27 cellular contexts compared by ENCODE assay signal in the genomic region with DNA sequence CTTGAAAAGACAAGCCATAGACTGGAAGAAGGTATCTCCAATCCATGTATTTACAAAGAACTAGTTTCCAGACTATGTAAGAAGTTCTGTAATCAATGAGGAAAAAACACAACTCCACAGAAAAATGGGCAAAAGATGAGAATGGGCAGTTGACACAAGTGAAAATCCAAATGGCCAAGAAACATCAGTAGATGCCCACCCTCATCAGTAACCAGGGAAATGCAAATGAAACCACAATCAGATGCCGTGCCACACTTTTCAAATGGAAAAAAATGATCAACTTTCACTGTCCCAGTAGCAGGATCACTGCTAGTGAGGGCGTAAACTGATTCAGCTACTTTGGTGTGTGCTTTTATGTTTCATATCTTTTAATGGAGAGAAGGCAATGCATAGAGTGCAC. TPM values are rescaled to one million over a fixed set of nuclear protein-coding genes. Genes with fewer than 3 reads are reported as not detected.
DNase-seq lines count a peak whose midpoint lies in the region; ATAC-seq, FAIRE-seq and TF ChIP-seq lines count a peak whose summit lies in the region.
"Had no signal": no experiment of that assay in that cellular context is flagged by ENCODE, and none has a peak within 500 bp of the region (broad histone marks: within the 10 kb centered on the region; RNA-seq: fewer than 3 reads in every experiment).

No MANE protein-coding gene starts in this region.

- POLR2A ChIA-PET in A549 (lab: Yijun Ruan, JAX): no interaction called here
- POLR2A ChIA-PET in IMR-90 (lab: Charles Lee; ENCODE audit: unreplicated experiment): no interaction called here

- TF ChIP-seq RAD21 in A549 (conservative IDR thresholded peaks at IDR 0.05 in 1 of 2, IDR thresholded peaks at IDR 0.05 in 1 of 2) (no peak), IMR-90 (IDR thresholded peaks at IDR 0.05; ENCODE audit: low read length) (no peak)

- H3K4ac ChIP-seq in IMR-90 (ENCODE audit: low read depth, low read length): no peak overlapping the region

- no peak overlapping the region for H3K23ac ChIP-seq in IMR-90 (ENCODE audit: low read depth, low read length)

- no peak overlapping the region for H2BK120ac ChIP-seq in IMR-90 (ENCODE audit: low read depth, low read length)

- H3K79me2 ChIP-seq in osteoblast (ENCODE audit: insufficient read depth, low read length): no peaks in the 10 kb centered on the region

- H2AK5ac ChIP-seq in IMR-90 (ENCODE audit: low read depth, low read length): no peak overlapping the region

- H4K5ac ChIP-seq in IMR-90 (ENCODE audit: low read depth, low read length): no peak overlapping the region

- H3K18ac ChIP-seq in IMR-90 (ENCODE audit: low read depth, low read length): no peak overlapping the region

- no peaks in the 10 kb centered on the region for H3K36me3 ChIP-seq in IMR-90 (ENCODE audit: control insufficient read depth, insufficient read depth, low read length)
- no peaks in the 10 kb centered on the region for H3K36me3 ChIP-seq in osteoblast (ENCODE audit: insufficient read depth, low read length)
- H3K36me3 ChIP-seq: BE2C, BLaER1 had no signal

- H2BK15ac ChIP-seq in IMR-90 (ENCODE audit: low read depth, low read length): no peak overlapping the region

- no peak for TF ChIP-seq CTCF in A549 (IDR thresholded peaks at IDR 0.05)
- no peak for TF ChIP-seq CTCF in IMR-90 (conservative IDR thresholded peaks at IDR 0.05; ENCODE audit: low read depth, low read length)
- no peak for TF ChIP-seq CTCF in osteoblast (IDR thresholded peaks at IDR 0.05; ENCODE audit: extremely low read depth, low read depth, low read length)

- H3K9ac ChIP-seq in IMR-90 (ENCODE audit: low read depth, low read length): no peak overlapping the region
- H3K9ac ChIP-seq: BLaER1 had no signal

- dilution Hi-C loops in IMR-90 (cut with HindIII; ENCODE audit: low sequenced_read_pairs, unreplicated experiment): no loop called here

- H3K14ac ChIP-seq in IMR-90 (replicated peaks; ENCODE audit: low read depth, low read length): no peak overlapping the region

- H2BK20ac ChIP-seq in IMR-90 (ENCODE audit: low read depth, low read length): no peak overlapping the region

- 74% methylated on average over 2 of the region's 2 CpGs for WGBS in A549 (ENCODE audit: missing lambda C conversion rate)
- no CpG with 5 or more reads among the region's 2 CpGs for WGBS in IMR-90 (ENCODE audit: extremely low coverage in 2 of 2, insufficient read length in 1 of 2), 2 experiments

- H4K8ac ChIP-seq in IMR-90 (ENCODE audit: low read depth in 2 of 2, low read length in 2 of 2): no peak overlapping the region

- no peak overlapping the region for H3K4me2 ChIP-seq in A549
- H3K4me2 ChIP-seq in IMR-90 (ENCODE audit: low read depth, low read length): no peak overlapping the region
- no peak overlapping the region for H3K4me2 ChIP-seq in osteoblast (ENCODE audit: insufficient read depth, low read length)
- H3K4me2 ChIP-seq: BLaER1 had no signal

- intact Hi-C loops in IMR-90 (cut with micrococcal nuclease): no loop called here

- H3K4me3 ChIP-seq in A549 (no peak overlapping the region), IMR-90 (ENCODE audit: insufficient read depth, low read depth, low read length) (no peak overlapping the region), osteoblast (ENCODE audit: insufficient read depth, low read length) (no peak overlapping the region)
- H3K4me3 ChIP-seq: BLaER1, GM12878 had no signal

- H3K4me1 ChIP-seq in A549 (peaks cover 4% of the 10 kb centered on the region; the same call in 2 of the 3 replicates), IMR-90 (ENCODE audit: control insufficient read depth, insufficient read depth, low read length) (no peaks in the 10 kb centered on the region), osteoblast (ENCODE audit: insufficient read depth, low read length) (no peaks in the 10 kb centered on the region)
- H3K4me1 ChIP-seq: BE2C, BLaER1 had no signal

- no peaks in the 10 kb centered on the region for H3K9me3 ChIP-seq in A549
- H3K9me3 ChIP-seq in IMR-90 (ENCODE audit: control insufficient read depth, insufficient read depth, low read length): peaks cover 2% of the 10 kb centered on the region; the same call in 1 of the 2 replicates
- H3K9me3 ChIP-seq in osteoblast (ENCODE audit: low read depth, low read length): no peaks in the 10 kb centered on the region
- H3K9me3 ChIP-seq: BE2C had no signal

- H2AK9ac ChIP-seq in IMR-90 (replicated peaks; ENCODE audit: low read depth, low read length, poor library complexity): no peak overlapping the region

- H2AFZ ChIP-seq in IMR-90 (replicated peaks; ENCODE audit: low read length, poor library complexity) (no peak overlapping the region), osteoblast (ENCODE audit: low read length) (no peak overlapping the region)

- H4K20me1 ChIP-seq in IMR-90 (ENCODE audit: insufficient read depth, low read length) (no peaks in the 10 kb centered on the region), osteoblast (ENCODE audit: insufficient read depth, low read length) (no peaks in the 10 kb centered on the region)
- H4K20me1 ChIP-seq: BLaER1 had no signal

- no peak for TF ChIP-seq POLR2A in A549 (IDR thresholded peaks at IDR 0.05; ENCODE audit: low read length)
- TF ChIP-seq POLR2A in IMR-90 (IDR thresholded peaks at IDR 0.05; ENCODE audit: low read depth, low read length): no peak

- H3K9me1 ChIP-seq in IMR-90 (ENCODE audit: insufficient read depth, low read length): no peaks in the 10 kb centered on the region

- no peak for TF ChIP-seq EP300 in A549 (IDR thresholded peaks at IDR 0.05)

- H3K79me1 ChIP-seq in IMR-90 (ENCODE audit: low read depth in 1 of 2, low read length in 2 of 2): no peaks in the 10 kb centered on the region

- BruUV-seq in IMR-90 (replicated peaks; lab: Mats Ljungman, UMichigan): no TSS peak

- H3K27ac ChIP-seq in A549: no peak overlapping the region
- no peak overlapping the region for H3K27ac ChIP-seq in IMR-90 (ENCODE audit: insufficient read depth, low read length)
- H3K27ac ChIP-seq in osteoblast (ENCODE audit: low read depth, low read length): no peak overlapping the region
- H3K27ac ChIP-seq: 22Rv1, BLaER1 had no signal

- H3K27me3 ChIP-seq in IMR-90 (ENCODE audit: control insufficient read depth, insufficient read depth, low read length) (peaks cover 27% of the 10 kb centered on the region), osteoblast (ENCODE audit: insufficient read depth, low read length) (peaks cover 26% of the 10 kb centered on the region)
- H3K27me3 ChIP-seq: BLaER1 had no signal

- DNase-seq in DMS 273 (lab: John Stamatoyannopoulos, UW; ENCODE audit: unreplicated experiment): peak; percentile 13
- DNase-seq in DMS 273 treated with DMSO at 0.1 percent for 48 hours (lab: John Stamatoyannopoulos, UW): no peak
- no peak for DNase-seq in A549 (ENCODE audit: low read depth in 1 of 2, low spot score in 1 of 2)
- no peak for DNase-seq in IMR-90
- DNase-seq in osteoblast (ENCODE audit: insufficient read length, low spot score, missing footprints): peak; percentile 11
- no peak for DNase-seq in NCI-H1105 treated with DMSO at 0.1 percent for 48 hours (lab: John Stamatoyannopoulos, UW)
- DNase-seq: ACHN; BE2C; C1 segment of cervical spinal cord; CD4-positive, alpha-beta memory T cell; CD4-positive, CD25-positive, alpha-beta regulatory T cell; CD8-positive, alpha-beta memory T cell; COR-L47; DMS153; DMS53; DMS79; DND-41; EL; GDM1 had no signal

- in situ Hi-C loops in IMR-90 (cut with MboI; ENCODE audit: low sequenced_read_pairs): no loop called here

- no peak overlapping the region for H4K91ac ChIP-seq in IMR-90 (ENCODE audit: insufficient read depth, low read depth, low read length)

- CTCF ChIA-PET in A549 (lab: Yijun Ruan, JAX): interaction anchor here (1.4 kb wide), 1 partner anchor 10 kb away, joined by 5 read pairs; no protein-coding TSS in a partner anchor
- CTCF ChIA-PET in IMR-90 (lab: Yijun Ruan, JAX): no interaction called here

- no peak for ATAC-seq in A549
- ATAC-seq in IMR-90 (ENCODE audit: low read depth): no peak
- ATAC-seq in HG02840 (IDR thresholded peaks at IDR 0.05; ENCODE audit: low FRiP score, unreplicated experiment): no peak
- ATAC-seq: GM12878 had no signal

- FAIRE-seq in A549 (lab: Jason Lieb, UNC): no peak
- FAIRE-seq: GM12878, GM12892, GM18507 had no signal

- H2BK5ac ChIP-seq in IMR-90 (ENCODE audit: low read depth, low read length, poor library complexity, severe bottlenecking): no peak overlapping the region

- H3K56ac ChIP-seq in IMR-90 (ENCODE audit: extremely low read depth, insufficient read depth, low read length): no peak overlapping the region

TF ChIP-seq in A549, 52 proteins besides CTCF, POLR2A, EP300 and RAD21:
- TF ChIP-seq RFX5 (IDR thresholded peaks at IDR 0.05) (peak; percentile 62), HEYL (CRISPR knock-in tag; IDR thresholded peaks at IDR 0.05) (no peak)

TF ChIP-seq in IMR-90, 13 proteins besides CTCF, POLR2A, EP300 and RAD21:
- no peak for TF ChIP-seq RCOR1 (IDR thresholded peaks at IDR 0.05; ENCODE audit: insufficient replicate concordance, low read length)
- 0 out of 2 replicates have a peak, but pooled peaks have one; percentile 30 for TF ChIP-seq RFX5 (IDR thresholded peaks at IDR 0.05; ENCODE audit: low read depth, low read length)
TF ChIP-seq in IMR-90: peak in this region for 1.

RNA-seq across cellular contexts. Expression of a gene that starts 4.5 kb away (rescaled TPM):
- 7.0 and 7.7 TPM in 2 replicates for polyA plus RNA-seq in A549 (2011; rRNA removed)
- 2.6 and 2.8 TPM in 2 replicates for polyA plus RNA-seq in A549 (2012; cell fraction: cytosol; rRNA removed)
- polyA plus RNA-seq in A549 (2012; cell fraction: nucleus; rRNA removed): 3.8 and 4.6 TPM in 2 replicates
- polyA plus RNA-seq in A549 (2017; fragmentation: RNase III; extraction: RNeasy Plus Mini Kit Qiagen cat#74134 plus additional on column Dnase treatment): 2.7 to 2.8 TPM (median 2.7 TPM) in 3 replicates
- polyA minus RNA-seq in A549 (2011; rRNA and poly(A)+ RNA removed): 8.8 and 10.3 TPM in 2 replicates
- 6.9 and 12.5 TPM in 2 replicates for total RNA-seq in IMR-90 (2012; rRNA removed)
- 7.8 and 8.9 TPM in 2 replicates for polyA plus RNA-seq in IMR-90 (2012; rRNA removed)
- 7.1 and 12.1 TPM in 2 replicates for polyA plus RNA-seq in IMR-90 (2012; cell fraction: cytosol; rRNA removed)
- 17.2 and 25.0 TPM in 2 replicates for polyA plus RNA-seq in IMR-90 (2012; cell fraction: nucleus; rRNA removed; ENCODE audit: low replicate concordance)
- total RNA-seq in osteoblast: 29.2 and 36.6 TPM in 2 replicates
- total RNA-seq: A673; CD4-positive, CD25-positive, alpha-beta regulatory T cell had no signal
- polyA plus RNA-seq: CD14-positive monocyte had no signal

RNA-seq across cellular contexts. Expression of a gene that starts 58.0 kb away (rescaled TPM):
- polyA plus RNA-seq in A549 (2011; rRNA removed): 0.56 and 0.68 TPM in 2 replicates
- polyA plus RNA-seq in A549 (2012; cell fraction: cytosol; rRNA removed): 0.11 and 0.17 TPM in 2 replicates
- 0.48 and 0.83 TPM in 2 replicates for polyA plus RNA-seq in A549 (2012; cell fraction: nucleus; rRNA removed)
- 0.32 to 0.63 TPM (median 0.46 TPM) in 3 replicates for polyA plus RNA-seq in A549 (2017; fragmentation: RNase III; extraction: RNeasy Plus Mini Kit Qiagen cat#74134 plus additional on column Dnase treatment)
- polyA minus RNA-seq in A549 (2011; rRNA and poly(A)+ RNA removed): 0.54 and 1.7 TPM in 2 replicates
- not detected in 2 replicates for total RNA-seq in IMR-90 (2012; rRNA removed)
- 0.07 and 0.14 TPM in 2 replicates for polyA plus RNA-seq in IMR-90 (2012; rRNA removed)
- polyA plus RNA-seq in IMR-90 (2012; cell fraction: cytosol; rRNA removed): 0.13 TPM in 1 of 2 replicates, not detected in the other
- polyA plus RNA-seq in IMR-90 (2012; cell fraction: nucleus; rRNA removed; ENCODE audit: low replicate concordance): 0.21 and 0.38 TPM in 2 replicates
- total RNA-seq in osteoblast: under 0.01 and 0.36 TPM in 2 replicates
- total RNA-seq: GM12878 had no signal
- polyA plus RNA-seq: CD4-positive, alpha-beta memory T cell; CD8-positive, alpha-beta memory T cell; GM12878 had no signal

Comparison
In these comparisons a context has a peak if more than half of its experiments do, and no peak if none do; other contexts are left out.
1. DNase-seq: peak in DMS 273 (single experiment) and osteoblast (single experiment); none in DMS 273 treated with DMSO at 0.1 percent for 48 hours (single experiment), A549 (0 of 2), IMR-90 (single experiment) and NCI-H1105 treated with DMSO at 0.1 percent for 48 hours (single experiment).